ENCODE assay signal across 9 cellular contexts in genomic region chr10:21481407-21481806, GRCh38. TPM values are rescaled to one million over a fixed set of nuclear protein-coding genes. Genes with fewer than 3 reads are reported as not detected.
"Had no signal": no experiment of that assay in that cellular context is flagged by ENCODE, and none has a peak within 500 bp of the region (broad histone marks: within the 10 kb centered on the region; RNA-seq: fewer than 3 reads in every experiment).

No MANE protein-coding gene starts in this region.

- H3K27ac Mint-ChIP-seq: IgD-negative memory B cell had no signal

- DNase-seq: IMR-90, KBM-7, KG1 had no signal

- H3K9me3 Mint-ChIP-seq: IgD-negative memory B cell had no signal

- H3K27ac ChIP-seq: HL-60, KMS-11 had no signal

- H3K4me2 ChIP-seq: KMS-11 had no signal

- FAIRE-seq: HTR-8/SVneo, K562 had no signal

- H3K4me1 Mint-ChIP-seq: IgD-negative memory B cell had no signal

- H3K4me3 ChIP-seq: K562 had no signal

- H3K9ac ChIP-seq: KMS-11 had no signal

- H3K36me3 Mint-ChIP-seq: IgD-negative memory B cell had no signal

- ATAC-seq: K562 had no signal

RNA-seq across cellular contexts. Expression of gene SKIDA1, which starts 44.1 kb away (rescaled TPM):
- total RNA-seq: HT-29 had no signal
- polyA plus RNA-seq: IgD-negative memory B cell had no signal
